ENCODE assay signal across 8 cellular contexts in genomic region chr1:67760030-67760821, GRCh38.
DNase-seq lines count a peak whose midpoint lies in the region; ATAC-seq, FAIRE-seq and TF ChIP-seq lines count a peak whose summit lies in the region.

No MANE protein-coding gene starts in this region.

- no peak for TF ChIP-seq EP300 in ovary (IDR thresholded peaks at IDR 0.05)

- H3K36me3 ChIP-seq in ovary, result no peaks in the 10 kb centered on the region

- no peaks in the 10 kb centered on the region for H3K27me3 ChIP-seq in ovary

- no peak overlapping the region for H3K27ac ChIP-seq in ovary

- no peaks in the 10 kb centered on the region for H3K9me3 ChIP-seq in ovary

- FAIRE-seq in HTR-8/SVneo (lab: Jason Lieb, UNC), result no peak
- peak; percentile 63 for FAIRE-seq in RCC 7860 (lab: Jason Lieb, UNC)

- 33 to 38% (median 34%) methylated on average over 14 of the region's 14 CpGs for WGBS in ovary, 3 donors

- H3K4me1 ChIP-seq in ovary (ENCODE audit: insufficient read depth), result peaks cover 7% of the 10 kb centered on the region

- no peak overlapping the region for H3K4me3 ChIP-seq in ovary

- TF ChIP-seq POLR2A in ovary (IDR thresholded peaks at IDR 0.05), result no peak

- DNase-seq in ELR (ENCODE audit: low read depth) (peak; percentile 77), HTR-8/SVneo (ENCODE audit: insufficient read length, low spot score) (peak; percentile 45), RCC 7860 (ENCODE audit: low spot score) (peak; percentile 66), foreskin melanocyte (peak; percentile 42), ovary (peak; percentile 37 to 66 (median 63)), NCI-H524 treated with DMSO at 0.1 percent for 48 hours (lab: John Stamatoyannopoulos, UW) (no peak)
- peak; percentile 37 for DNase-seq in activated T-helper 9 cell treated with anti-CD3 and anti-CD28 coated beads, Interleukin-2, amount 50 U/mL, for 16 hours (ENCODE audit: low read depth)

- peak; percentile 52 to 84 (median 79) for TF ChIP-seq CTCF in ovary (IDR thresholded peaks at IDR 0.05)

- peak; percentile 99 for ATAC-seq in GM21529 (IDR thresholded peaks at IDR 0.05; ENCODE audit: unreplicated experiment)

- intact Hi-C loops in ovary (cut with DNase I), result loop anchor here (2.0 to 10.0 kb wide), 2 partner anchors 227 to 355 kb away; no protein-coding TSS in a partner anchor
